In the genomic region with DNA sequence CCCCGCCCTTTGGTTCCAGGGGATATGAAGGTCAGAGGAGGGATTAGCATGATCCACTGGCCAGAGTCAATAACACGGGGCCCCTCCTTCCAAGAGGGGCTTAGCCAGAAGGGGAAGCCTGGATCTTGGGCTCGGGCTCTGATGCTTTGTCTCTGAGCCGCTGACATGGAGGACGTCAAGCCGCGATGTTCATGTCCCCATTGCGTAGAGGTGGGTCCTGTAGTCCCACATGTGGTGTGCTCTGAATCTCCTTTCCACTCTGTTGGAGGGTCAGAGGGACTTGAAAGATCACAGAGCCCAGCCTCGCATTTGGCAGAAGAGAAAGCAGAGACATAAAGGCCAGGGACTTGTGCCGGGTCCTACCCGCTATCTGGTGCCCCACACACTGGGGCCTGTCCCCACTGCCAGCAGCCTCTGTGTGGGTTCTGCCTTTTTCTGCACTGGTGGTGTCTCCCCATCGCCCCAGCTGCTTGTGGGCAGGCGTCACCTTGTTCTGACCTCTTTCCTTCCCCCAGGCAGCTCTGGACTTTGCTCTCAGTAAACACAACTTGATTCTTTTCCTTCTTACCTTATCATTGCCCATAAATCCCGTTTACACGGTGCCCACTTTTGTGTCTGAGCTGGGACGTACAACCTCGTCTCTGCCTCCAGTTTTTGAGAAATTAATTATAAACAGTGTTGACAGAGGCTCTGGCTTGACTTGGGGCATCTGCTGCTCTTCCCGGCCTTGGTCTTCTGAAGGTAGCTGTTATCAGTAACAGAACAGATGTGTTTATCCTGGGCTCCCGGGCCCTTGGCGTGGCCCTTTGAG, we compare ENCODE assay signal across 1 cellular context.
TF ChIP-seq lines count a peak whose summit lies in the region.

No MANE protein-coding gene starts in this region.

TF ChIP-seq in HepG2, 621 proteins besides CTCF, POLR2A, EP300 and RAD21 (continued from another document and continues in another):
- TF ChIP-seq, protein P1, sequence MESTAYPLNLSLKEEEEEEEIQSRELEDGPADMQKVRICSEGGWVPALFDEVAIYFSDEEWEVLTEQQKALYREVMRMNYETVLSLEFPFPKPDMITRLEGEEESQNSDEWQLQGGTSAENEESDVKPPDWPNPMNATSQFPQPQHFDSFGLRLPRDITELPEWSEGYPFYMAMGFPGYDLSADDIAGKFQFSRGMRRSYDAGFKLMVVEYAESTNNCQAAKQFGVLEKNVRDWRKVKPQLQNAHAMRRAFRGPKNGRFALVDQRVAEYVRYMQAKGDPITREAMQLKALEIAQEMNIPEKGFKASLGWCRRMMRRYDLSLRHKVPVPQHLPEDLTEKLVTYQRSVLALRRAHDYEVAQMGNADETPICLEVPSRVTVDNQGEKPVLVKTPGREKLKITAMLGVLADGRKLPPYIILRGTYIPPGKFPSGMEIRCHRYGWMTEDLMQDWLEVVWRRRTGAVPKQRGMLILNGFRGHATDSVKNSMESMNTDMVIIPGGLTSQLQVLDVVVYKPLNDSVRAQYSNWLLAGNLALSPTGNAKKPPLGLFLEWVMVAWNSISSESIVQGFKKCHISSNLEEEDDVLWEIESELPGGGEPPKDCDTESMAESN (CRISPR knock-in tag; conservative IDR thresholded peaks at IDR 0.05): no peak
- TF ChIP-seq SIX1 (CRISPR knock-in tag; IDR thresholded peaks at IDR 0.05; ENCODE audit: borderline replicate concordance) (no peak), ZNF572 (CRISPR knock-in tag; IDR thresholded peaks at IDR 0.05) (no peak; the same call in 1 of the 2 replicates), ZNF143 (CRISPR knock-in tag; IDR thresholded peaks at IDR 0.05) (no peak), TOPORS (CRISPR knock-in tag; IDR thresholded peaks at IDR 0.05) (no peak; the same call in 1 of the 2 replicates), ATF7-NPFF (CRISPR knock-in tag; IDR thresholded peaks at IDR 0.05; ENCODE audit: low read depth) (no peak), SSRP1 (CRISPR knock-in tag; IDR thresholded peaks at IDR 0.05) (no peak), ZFP1 (CRISPR knock-in tag; IDR thresholded peaks at IDR 0.05) (peak; percentile 34; the same call in 1 of the 2 replicates), ZNF724P (CRISPR knock-in tag; IDR thresholded peaks at IDR 0.05; ENCODE audit: borderline replicate concordance) (no peak), HOXA9 (CRISPR knock-in tag; IDR thresholded peaks at IDR 0.05; ENCODE audit: borderline replicate concordance) (no peak), RCOR2 (CRISPR knock-in tag; IDR thresholded peaks at IDR 0.05) (peak; percentile 58; the same call in 1 of the 2 replicates), ZNF747 (CRISPR knock-in tag; IDR thresholded peaks at IDR 0.05; ENCODE audit: borderline replicate concordance) (no peak; the same call in 1 of the 2 replicates), SCMH1 (CRISPR knock-in tag; IDR thresholded peaks at IDR 0.05; ENCODE audit: borderline replicate concordance) (no peak), FOSL2 (CRISPR knock-in tag; IDR thresholded peaks at IDR 0.05) (peak; percentile 69), ISX (CRISPR knock-in tag; conservative IDR thresholded peaks at IDR 0.05) (no peak), ZNF350 (CRISPR knock-in tag; IDR thresholded peaks at IDR 0.05; ENCODE audit: borderline replicate concordance, low read depth) (0 out of 2 replicates have a peak, but pooled peaks have one; percentile 49), SKI (IDR thresholded peaks at IDR 0.05; ENCODE audit: partially characterized antibody) (peak; percentile 42)
- TF ChIP-seq, protein P2, sequence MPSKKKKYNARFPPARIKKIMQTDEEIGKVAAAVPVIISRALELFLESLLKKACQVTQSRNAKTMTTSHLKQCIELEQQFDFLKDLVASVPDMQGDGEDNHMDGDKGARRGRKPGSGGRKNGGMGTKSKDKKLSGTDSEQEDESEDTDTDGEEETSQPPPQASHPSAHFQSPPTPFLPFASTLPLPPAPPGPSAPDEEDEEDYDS (CRISPR knock-in tag; IDR thresholded peaks at IDR 0.05): peak; percentile 48
- TF ChIP-seq, protein P3, sequence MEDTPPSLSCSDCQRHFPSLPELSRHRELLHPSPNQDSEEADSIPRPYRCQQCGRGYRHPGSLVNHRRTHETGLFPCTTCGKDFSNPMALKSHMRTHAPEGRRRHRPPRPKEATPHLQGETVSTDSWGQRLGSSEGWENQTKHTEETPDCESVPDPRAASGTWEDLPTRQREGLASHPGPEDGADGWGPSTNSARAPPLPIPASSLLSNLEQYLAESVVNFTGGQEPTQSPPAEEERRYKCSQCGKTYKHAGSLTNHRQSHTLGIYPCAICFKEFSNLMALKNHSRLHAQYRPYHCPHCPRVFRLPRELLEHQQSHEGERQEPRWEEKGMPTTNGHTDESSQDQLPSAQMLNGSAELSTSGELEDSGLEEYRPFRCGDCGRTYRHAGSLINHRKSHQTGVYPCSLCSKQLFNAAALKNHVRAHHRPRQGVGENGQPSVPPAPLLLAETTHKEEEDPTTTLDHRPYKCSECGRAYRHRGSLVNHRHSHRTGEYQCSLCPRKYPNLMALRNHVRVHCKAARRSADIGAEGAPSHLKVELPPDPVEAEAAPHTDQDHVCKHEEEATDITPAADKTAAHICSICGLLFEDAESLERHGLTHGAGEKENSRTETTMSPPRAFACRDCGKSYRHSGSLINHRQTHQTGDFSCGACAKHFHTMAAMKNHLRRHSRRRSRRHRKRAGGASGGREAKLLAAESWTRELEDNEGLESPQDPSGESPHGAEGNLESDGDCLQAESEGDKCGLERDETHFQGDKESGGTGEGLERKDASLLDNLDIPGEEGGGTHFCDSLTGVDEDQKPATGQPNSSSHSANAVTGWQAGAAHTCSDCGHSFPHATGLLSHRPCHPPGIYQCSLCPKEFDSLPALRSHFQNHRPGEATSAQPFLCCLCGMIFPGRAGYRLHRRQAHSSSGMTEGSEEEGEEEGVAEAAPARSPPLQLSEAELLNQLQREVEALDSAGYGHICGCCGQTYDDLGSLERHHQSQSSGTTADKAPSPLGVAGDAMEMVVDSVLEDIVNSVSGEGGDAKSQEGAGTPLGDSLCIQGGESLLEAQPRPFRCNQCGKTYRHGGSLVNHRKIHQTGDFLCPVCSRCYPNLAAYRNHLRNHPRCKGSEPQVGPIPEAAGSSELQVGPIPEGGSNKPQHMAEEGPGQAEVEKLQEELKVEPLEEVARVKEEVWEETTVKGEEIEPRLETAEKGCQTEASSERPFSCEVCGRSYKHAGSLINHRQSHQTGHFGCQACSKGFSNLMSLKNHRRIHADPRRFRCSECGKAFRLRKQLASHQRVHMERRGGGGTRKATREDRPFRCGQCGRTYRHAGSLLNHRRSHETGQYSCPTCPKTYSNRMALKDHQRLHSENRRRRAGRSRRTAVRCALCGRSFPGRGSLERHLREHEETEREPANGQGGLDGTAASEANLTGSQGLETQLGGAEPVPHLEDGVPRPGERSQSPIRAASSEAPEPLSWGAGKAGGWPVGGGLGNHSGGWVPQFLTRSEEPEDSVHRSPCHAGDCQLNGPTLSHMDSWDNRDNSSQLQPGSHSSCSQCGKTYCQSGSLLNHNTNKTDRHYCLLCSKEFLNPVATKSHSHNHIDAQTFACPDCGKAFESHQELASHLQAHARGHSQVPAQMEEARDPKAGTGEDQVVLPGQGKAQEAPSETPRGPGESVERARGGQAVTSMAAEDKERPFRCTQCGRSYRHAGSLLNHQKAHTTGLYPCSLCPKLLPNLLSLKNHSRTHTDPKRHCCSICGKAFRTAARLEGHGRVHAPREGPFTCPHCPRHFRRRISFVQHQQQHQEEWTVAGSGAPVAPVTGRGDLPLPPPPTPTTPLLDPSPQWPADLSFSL (CRISPR knock-in tag; IDR thresholded peaks at IDR 0.05): no peak
- TF ChIP-seq, protein P4, sequence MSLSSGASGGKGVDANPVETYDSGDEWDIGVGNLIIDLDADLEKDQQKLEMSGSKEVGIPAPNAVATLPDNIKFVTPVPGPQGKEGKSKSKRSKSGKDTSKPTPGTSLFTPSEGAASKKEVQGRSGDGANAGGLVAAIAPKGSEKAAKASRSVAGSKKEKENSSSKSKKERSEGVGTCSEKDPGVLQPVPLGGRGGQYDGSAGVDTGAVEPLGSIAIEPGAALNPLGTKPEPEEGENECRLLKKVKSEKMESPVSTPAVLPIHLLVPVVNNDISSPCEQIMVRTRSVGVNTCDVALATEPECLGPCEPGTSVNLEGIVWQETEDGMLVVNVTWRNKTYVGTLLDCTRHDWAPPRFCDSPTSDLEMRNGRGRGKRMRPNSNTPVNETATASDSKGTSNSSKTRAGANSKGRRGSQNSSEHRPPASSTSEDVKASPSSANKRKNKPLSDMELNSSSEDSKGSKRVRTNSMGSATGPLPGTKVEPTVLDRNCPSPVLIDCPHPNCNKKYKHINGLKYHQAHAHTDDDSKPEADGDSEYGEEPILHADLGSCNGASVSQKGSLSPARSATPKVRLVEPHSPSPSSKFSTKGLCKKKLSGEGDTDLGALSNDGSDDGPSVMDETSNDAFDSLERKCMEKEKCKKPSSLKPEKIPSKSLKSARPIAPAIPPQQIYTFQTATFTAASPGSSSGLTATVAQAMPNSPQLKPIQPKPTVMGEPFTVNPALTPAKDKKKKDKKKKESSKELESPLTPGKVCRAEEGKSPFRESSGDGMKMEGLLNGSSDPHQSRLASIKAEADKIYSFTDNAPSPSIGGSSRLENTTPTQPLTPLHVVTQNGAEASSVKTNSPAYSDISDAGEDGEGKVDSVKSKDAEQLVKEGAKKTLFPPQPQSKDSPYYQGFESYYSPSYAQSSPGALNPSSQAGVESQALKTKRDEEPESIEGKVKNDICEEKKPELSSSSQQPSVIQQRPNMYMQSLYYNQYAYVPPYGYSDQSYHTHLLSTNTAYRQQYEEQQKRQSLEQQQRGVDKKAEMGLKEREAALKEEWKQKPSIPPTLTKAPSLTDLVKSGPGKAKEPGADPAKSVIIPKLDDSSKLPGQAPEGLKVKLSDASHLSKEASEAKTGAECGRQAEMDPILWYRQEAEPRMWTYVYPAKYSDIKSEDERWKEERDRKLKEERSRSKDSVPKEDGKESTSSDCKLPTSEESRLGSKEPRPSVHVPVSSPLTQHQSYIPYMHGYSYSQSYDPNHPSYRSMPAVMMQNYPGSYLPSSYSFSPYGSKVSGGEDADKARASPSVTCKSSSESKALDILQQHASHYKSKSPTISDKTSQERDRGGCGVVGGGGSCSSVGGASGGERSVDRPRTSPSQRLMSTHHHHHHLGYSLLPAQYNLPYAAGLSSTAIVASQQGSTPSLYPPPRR (CRISPR knock-in tag; IDR thresholded peaks at IDR 0.05; ENCODE audit: borderline replicate concordance): peak; percentile 73
- TF ChIP-seq, protein P5, sequence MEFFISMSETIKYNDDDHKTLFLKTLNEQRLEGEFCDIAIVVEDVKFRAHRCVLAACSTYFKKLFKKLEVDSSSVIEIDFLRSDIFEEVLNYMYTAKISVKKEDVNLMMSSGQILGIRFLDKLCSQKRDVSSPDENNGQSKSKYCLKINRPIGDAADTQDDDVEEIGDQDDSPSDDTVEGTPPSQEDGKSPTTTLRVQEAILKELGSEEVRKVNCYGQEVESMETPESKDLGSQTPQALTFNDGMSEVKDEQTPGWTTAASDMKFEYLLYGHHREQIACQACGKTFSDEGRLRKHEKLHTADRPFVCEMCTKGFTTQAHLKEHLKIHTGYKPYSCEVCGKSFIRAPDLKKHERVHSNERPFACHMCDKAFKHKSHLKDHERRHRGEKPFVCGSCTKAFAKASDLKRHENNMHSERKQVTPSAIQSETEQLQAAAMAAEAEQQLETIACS (CRISPR knock-in tag; IDR thresholded peaks at IDR 0.05): no peak
- TF ChIP-seq, protein P6, sequence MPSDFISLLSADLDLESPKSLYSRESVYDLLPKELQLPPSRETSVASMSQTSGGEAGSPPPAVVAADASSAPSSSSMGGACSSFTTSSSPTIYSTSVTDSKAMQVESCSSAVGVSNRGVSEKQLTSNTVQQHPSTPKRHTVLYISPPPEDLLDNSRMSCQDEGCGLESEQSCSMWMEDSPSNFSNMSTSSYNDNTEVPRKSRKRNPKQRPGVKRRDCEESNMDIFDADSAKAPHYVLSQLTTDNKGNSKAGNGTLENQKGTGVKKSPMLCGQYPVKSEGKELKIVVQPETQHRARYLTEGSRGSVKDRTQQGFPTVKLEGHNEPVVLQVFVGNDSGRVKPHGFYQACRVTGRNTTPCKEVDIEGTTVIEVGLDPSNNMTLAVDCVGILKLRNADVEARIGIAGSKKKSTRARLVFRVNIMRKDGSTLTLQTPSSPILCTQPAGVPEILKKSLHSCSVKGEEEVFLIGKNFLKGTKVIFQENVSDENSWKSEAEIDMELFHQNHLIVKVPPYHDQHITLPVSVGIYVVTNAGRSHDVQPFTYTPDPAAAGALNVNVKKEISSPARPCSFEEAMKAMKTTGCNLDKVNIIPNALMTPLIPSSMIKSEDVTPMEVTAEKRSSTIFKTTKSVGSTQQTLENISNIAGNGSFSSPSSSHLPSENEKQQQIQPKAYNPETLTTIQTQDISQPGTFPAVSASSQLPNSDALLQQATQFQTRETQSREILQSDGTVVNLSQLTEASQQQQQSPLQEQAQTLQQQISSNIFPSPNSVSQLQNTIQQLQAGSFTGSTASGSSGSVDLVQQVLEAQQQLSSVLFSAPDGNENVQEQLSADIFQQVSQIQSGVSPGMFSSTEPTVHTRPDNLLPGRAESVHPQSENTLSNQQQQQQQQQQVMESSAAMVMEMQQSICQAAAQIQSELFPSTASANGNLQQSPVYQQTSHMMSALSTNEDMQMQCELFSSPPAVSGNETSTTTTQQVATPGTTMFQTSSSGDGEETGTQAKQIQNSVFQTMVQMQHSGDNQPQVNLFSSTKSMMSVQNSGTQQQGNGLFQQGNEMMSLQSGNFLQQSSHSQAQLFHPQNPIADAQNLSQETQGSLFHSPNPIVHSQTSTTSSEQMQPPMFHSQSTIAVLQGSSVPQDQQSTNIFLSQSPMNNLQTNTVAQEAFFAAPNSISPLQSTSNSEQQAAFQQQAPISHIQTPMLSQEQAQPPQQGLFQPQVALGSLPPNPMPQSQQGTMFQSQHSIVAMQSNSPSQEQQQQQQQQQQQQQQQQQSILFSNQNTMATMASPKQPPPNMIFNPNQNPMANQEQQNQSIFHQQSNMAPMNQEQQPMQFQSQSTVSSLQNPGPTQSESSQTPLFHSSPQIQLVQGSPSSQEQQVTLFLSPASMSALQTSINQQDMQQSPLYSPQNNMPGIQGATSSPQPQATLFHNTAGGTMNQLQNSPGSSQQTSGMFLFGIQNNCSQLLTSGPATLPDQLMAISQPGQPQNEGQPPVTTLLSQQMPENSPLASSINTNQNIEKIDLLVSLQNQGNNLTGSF (CRISPR knock-in tag; IDR thresholded peaks at IDR 0.05): no peak
- TF ChIP-seq, protein P7, sequence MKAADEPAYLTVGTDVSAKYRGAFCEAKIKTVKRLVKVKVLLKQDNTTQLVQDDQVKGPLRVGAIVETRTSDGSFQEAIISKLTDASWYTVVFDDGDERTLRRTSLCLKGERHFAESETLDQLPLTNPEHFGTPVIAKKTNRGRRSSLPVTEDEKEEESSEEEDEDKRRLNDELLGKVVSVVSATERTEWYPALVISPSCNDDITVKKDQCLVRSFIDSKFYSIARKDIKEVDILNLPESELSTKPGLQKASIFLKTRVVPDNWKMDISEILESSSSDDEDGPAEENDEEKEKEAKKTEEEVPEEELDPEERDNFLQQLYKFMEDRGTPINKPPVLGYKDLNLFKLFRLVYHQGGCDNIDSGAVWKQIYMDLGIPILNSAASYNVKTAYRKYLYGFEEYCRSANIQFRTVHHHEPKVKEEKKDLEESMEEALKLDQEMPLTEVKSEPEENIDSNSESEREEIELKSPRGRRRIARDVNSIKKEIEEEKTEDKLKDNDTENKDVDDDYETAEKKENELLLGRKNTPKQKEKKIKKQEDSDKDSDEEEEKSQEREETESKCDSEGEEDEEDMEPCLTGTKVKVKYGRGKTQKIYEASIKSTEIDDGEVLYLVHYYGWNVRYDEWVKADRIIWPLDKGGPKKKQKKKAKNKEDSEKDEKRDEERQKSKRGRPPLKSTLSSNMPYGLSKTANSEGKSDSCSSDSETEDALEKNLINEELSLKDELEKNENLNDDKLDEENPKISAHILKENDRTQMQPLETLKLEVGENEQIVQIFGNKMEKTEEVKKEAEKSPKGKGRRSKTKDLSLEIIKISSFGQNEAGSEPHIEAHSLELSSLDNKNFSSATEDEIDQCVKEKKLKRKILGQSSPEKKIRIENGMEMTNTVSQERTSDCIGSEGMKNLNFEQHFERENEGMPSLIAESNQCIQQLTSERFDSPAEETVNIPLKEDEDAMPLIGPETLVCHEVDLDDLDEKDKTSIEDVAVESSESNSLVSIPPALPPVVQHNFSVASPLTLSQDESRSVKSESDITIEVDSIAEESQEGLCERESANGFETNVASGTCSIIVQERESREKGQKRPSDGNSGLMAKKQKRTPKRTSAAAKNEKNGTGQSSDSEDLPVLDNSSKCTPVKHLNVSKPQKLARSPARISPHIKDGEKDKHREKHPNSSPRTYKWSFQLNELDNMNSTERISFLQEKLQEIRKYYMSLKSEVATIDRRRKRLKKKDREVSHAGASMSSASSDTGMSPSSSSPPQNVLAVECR (CRISPR knock-in tag; IDR thresholded peaks at IDR 0.05; ENCODE audit: borderline replicate concordance): peak; percentile 27; the same call in 1 of the 2 replicates
